Comparison of ENCODE assay signal across 1 cellular context in genomic region chr17:55446581-55447205, GRCh38.
TF ChIP-seq lines count a peak whose summit lies in the region.

No MANE protein-coding gene starts in this region.

TF ChIP-seq in HepG2, 621 proteins besides CTCF, POLR2A, EP300 and RAD21 (continued from another document and continues in another):
- TF ChIP-seq HBP1 (CRISPR knock-in tag; IDR thresholded peaks at IDR 0.05; ENCODE audit: low read depth) = no peak; the same call in 1 of the 2 replicates
- no peak for TF ChIP-seq ZNF740 (CRISPR knock-in tag; IDR thresholded peaks at IDR 0.05)
- no peak for TF ChIP-seq GLMP (CRISPR knock-in tag; IDR thresholded peaks at IDR 0.05; ENCODE audit: borderline replicate concordance)
- TF ChIP-seq DDIT3 (CRISPR knock-in tag; IDR thresholded peaks at IDR 0.05) = peak; percentile 28; the same call in 1 of the 2 replicates
- TF ChIP-seq ZNF574 (CRISPR knock-in tag; IDR thresholded peaks at IDR 0.05) = peak; percentile 43; the same call in 1 of the 2 replicates
- TF ChIP-seq HNRNPH1 (optimal IDR thresholded peaks at IDR 0.05; ENCODE audit: low read depth, low read length) = no peak
- TF ChIP-seq KDM5B (CRISPR knock-in tag; IDR thresholded peaks at IDR 0.05; ENCODE audit: borderline replicate concordance) = no peak
- TF ChIP-seq RBM22 (optimal IDR thresholded peaks at IDR 0.05; ENCODE audit: low read length) = no peak
- no peak for TF ChIP-seq ZNF766 (CRISPR knock-in tag; IDR thresholded peaks at IDR 0.05; ENCODE audit: borderline replicate concordance)
- TF ChIP-seq GPBP1L1 (CRISPR knock-in tag; IDR thresholded peaks at IDR 0.05) = no peak
- no peak for TF ChIP-seq MXD1 (CRISPR knock-in tag; IDR thresholded peaks at IDR 0.05)
- no peak for TF ChIP-seq NONO (IDR thresholded peaks at IDR 0.05)
- no peak for TF ChIP-seq NONO (CRISPR knock-in tag; conservative IDR thresholded peaks at IDR 0.05)
- TF ChIP-seq ZGPAT (CRISPR knock-in tag; IDR thresholded peaks at IDR 0.05) = peak; percentile 89
- TF ChIP-seq HNRNPK (IDR thresholded peaks at IDR 0.05; ENCODE audit: low read depth, low read length, poor library complexity, severe bottlenecking) = no peak
- TF ChIP-seq SAFB2 (CRISPR knock-in tag; IDR thresholded peaks at IDR 0.05; ENCODE audit: borderline replicate concordance, low read depth) = no peak
- TF ChIP-seq PAXIP1 (CRISPR knock-in tag; conservative IDR thresholded peaks at IDR 0.05) = peak; percentile 98
- TF ChIP-seq ZNF101 (CRISPR knock-in tag; IDR thresholded peaks at IDR 0.05; ENCODE audit: borderline replicate concordance, low read depth) = no peak
- no peak for TF ChIP-seq E2F5 (CRISPR knock-in tag; conservative IDR thresholded peaks at IDR 0.05)
- no peak for TF ChIP-seq CC2D1A (CRISPR knock-in tag; IDR thresholded peaks at IDR 0.05)
- 0 out of 2 replicates have a peak, but pooled peaks have one; percentile 70 for TF ChIP-seq RFXAP (CRISPR knock-in tag; IDR thresholded peaks at IDR 0.05; ENCODE audit: borderline replicate concordance)
- TF ChIP-seq ZNF343 (CRISPR knock-in tag; IDR thresholded peaks at IDR 0.05) = 0 out of 2 replicates have a peak, but pooled peaks have one; percentile 44
- TF ChIP-seq BHLHE40 (IDR thresholded peaks at IDR 0.05; ENCODE audit: low read length) = no peak
- TF ChIP-seq ZNF841 (CRISPR knock-in tag; IDR thresholded peaks at IDR 0.05; ENCODE audit: borderline replicate concordance) = no peak
- TF ChIP-seq ZSCAN29 (CRISPR knock-in tag; conservative IDR thresholded peaks at IDR 0.05) = 0 out of 2 replicates have a peak, but pooled peaks have one; percentile 55
- TF ChIP-seq FOXO1 (CRISPR knock-in tag; IDR thresholded peaks at IDR 0.05) = peak; percentile 85; the same call in 1 of the 2 replicates
- 0 out of 2 replicates have a peak, but pooled peaks have one; percentile 43 for TF ChIP-seq TEF (CRISPR knock-in tag; IDR thresholded peaks at IDR 0.05)
- TF ChIP-seq RERE (CRISPR knock-in tag; IDR thresholded peaks at IDR 0.05; ENCODE audit: low read depth) = peak; percentile 84; the same call in 1 of the 2 replicates
- TF ChIP-seq NFKBIZ (CRISPR knock-in tag; IDR thresholded peaks at IDR 0.05) = peak; percentile 60; the same call in 1 of the 2 replicates
- TF ChIP-seq FOXO4 (CRISPR knock-in tag; conservative IDR thresholded peaks at IDR 0.05) = no peak
